ENCODE assay signal across 8 cellular contexts in genomic region chr4:56907489-56908205, GRCh38. TPM values are rescaled to one million over a fixed set of nuclear protein-coding genes. Genes with fewer than 3 reads are reported as not detected.
DNase-seq lines count a peak whose midpoint lies in the region; ATAC-seq and TF ChIP-seq lines count a peak whose summit lies in the region.

Gene REST (plus strand): TSS chr4:56907900. CDS start chr4:56910639, 2,739 bp downstream.

- peak; percentile 45 for ATAC-seq in GM21381 (IDR thresholded peaks at IDR 0.05; ENCODE audit: unreplicated experiment)
- ATAC-seq in activated naive CD4-positive, alpha-beta T cell treated with anti-CD3 and anti-CD28 coated beads, Interleukin-2, amount 50 U/mL, for 72 hours, result peak; percentile 50 to 77

- peaks cover 2% of the 10 kb centered on the region for H3K4me1 Mint-ChIP-seq in glutamatergic neuron (ENCODE audit: low read depth, unreplicated experiment)
- peaks cover 36% of the 10 kb centered on the region for H3K4me1 Mint-ChIP-seq in osteocyte (ENCODE audit: unreplicated experiment)

- DNase-seq in DMS53 treated with DMSO at 0.1 percent for 48 hours (lab: John Stamatoyannopoulos, UW; ENCODE audit: unreplicated experiment), result peak; percentile 38
- peak in 68 of 76 experiments; percentile 4 to 75 (median 50) for DNase-seq in HUDEP-2 (lab: John Stamatoyannopoulos, UW; ENCODE audit: unreplicated experiment in 76 of 76)
- peak; percentile 41 for DNase-seq in SKM-1 treated with dmso at 0.1 percent for 144 hours (lab: John Stamatoyannopoulos, UW; ENCODE audit: unreplicated experiment)
- DNase-seq in activated naive CD4-positive, alpha-beta T cell treated with anti-CD3 and anti-CD28 coated beads, Interleukin-2, amount 50 U/mL, for 72 hours (ENCODE audit: low spot score in 2 of 2), result peak; percentile 74 to 89
- peak; percentile 43 for DNase-seq in glutamatergic neuron
- peak; percentile 92 for DNase-seq in osteocyte (ENCODE audit: extremely low spot score, unreplicated experiment)

- no peak for TF ChIP-seq CTCF in glutamatergic neuron (IDR thresholded peaks at IDR 0.05; ENCODE audit: partially characterized antibody, unreplicated experiment)
- no peak for TF ChIP-seq CTCF in osteocyte (IDR thresholded peaks at IDR 0.05)

- H3K27me3 Mint-ChIP-seq in glutamatergic neuron (ENCODE audit: unreplicated experiment), result peaks cover 10% of the 10 kb centered on the region
- peaks cover 7% of the 10 kb centered on the region for H3K27me3 Mint-ChIP-seq in osteocyte (ENCODE audit: unreplicated experiment)

- H3K9me3 Mint-ChIP-seq in activated naive CD4-positive, alpha-beta T cell treated with anti-CD3 and anti-CD28 coated beads, Interleukin-2, amount 50 U/mL, for 72 hours, result no peaks in the 10 kb centered on the region
- H3K9me3 Mint-ChIP-seq in glutamatergic neuron (ENCODE audit: unreplicated experiment) (peaks cover 9% of the 10 kb centered on the region), osteocyte (ENCODE audit: unreplicated experiment) (no peaks in the 10 kb centered on the region)

- peak within 1 kb of the TSS in 1 of 2 donors; percentile 96 for H3K27ac Mint-ChIP-seq in activated naive CD4-positive, alpha-beta T cell treated with anti-CD3 and anti-CD28 coated beads, Interleukin-2, amount 50 U/mL, for 72 hours
- H3K27ac Mint-ChIP-seq in glutamatergic neuron (ENCODE audit: unreplicated experiment) (no peak within 1 kb of the TSS), osteocyte (ENCODE audit: unreplicated experiment) (peak within 1 kb of the TSS; percentile 39)

- H3K27ac ChIP-seq in temporal lobe (ENCODE audit: low read depth, low read length), result peak within 1 kb of the TSS; percentile 17

- peak within 1 kb of the TSS; percentile 74 for H3K4me3 Mint-ChIP-seq in glutamatergic neuron (ENCODE audit: unreplicated experiment)
- H3K4me3 Mint-ChIP-seq in osteocyte (ENCODE audit: unreplicated experiment), result peak within 1 kb of the TSS; percentile 79

- H3K36me3 Mint-ChIP-seq in activated naive CD4-positive, alpha-beta T cell treated with anti-CD3 and anti-CD28 coated beads, Interleukin-2, amount 50 U/mL, for 72 hours, result peaks cover 19 to 27% of the 10 kb centered on the region in 2 donors
- H3K36me3 Mint-ChIP-seq in glutamatergic neuron (ENCODE audit: unreplicated experiment) (no peaks in the 10 kb centered on the region), osteocyte (ENCODE audit: unreplicated experiment) (peaks cover 13% of the 10 kb centered on the region)

RNA-seq across cellular contexts. Expression of gene REST, which starts in this region (rescaled TPM):
- total RNA-seq in activated naive CD4-positive, alpha-beta T cell treated with anti-CD3 and anti-CD28 coated beads, Interleukin-2, amount 50 U/mL, for 72 hours, result 10 to 100 TPM; 39.3 to 43.5 TPM
- total RNA-seq in glutamatergic neuron (ENCODE audit: unreplicated experiment) (1.5 TPM), osteocyte (55.5 and 61.1 TPM in 2 replicates), temporal lobe (7.6 TPM)

Comparison
In these comparisons a context has a peak if more than half of its experiments do, and no peak if none do; other contexts are left out.
1. Peak in every context shown above with its lines: DNase-seq, ATAC-seq and H3K27ac ChIP-seq.
2. DNase-seq: peak in every context shown above with its lines; median percentile 92 in osteocyte; 82 in activated naive CD4-positive, alpha-beta T cell treated with anti-CD3 and anti-CD28 coated beads, Interleukin-2, amount 50 U/mL, for 72 hours; 50 in HUDEP-2; 43 in glutamatergic neuron; 41 in SKM-1 treated with dmso at 0.1 percent for 144 hours; 38 in DMS53 treated with DMSO at 0.1 percent for 48 hours.